17 cellular contexts compared by ENCODE assay signal in the genomic region with DNA sequence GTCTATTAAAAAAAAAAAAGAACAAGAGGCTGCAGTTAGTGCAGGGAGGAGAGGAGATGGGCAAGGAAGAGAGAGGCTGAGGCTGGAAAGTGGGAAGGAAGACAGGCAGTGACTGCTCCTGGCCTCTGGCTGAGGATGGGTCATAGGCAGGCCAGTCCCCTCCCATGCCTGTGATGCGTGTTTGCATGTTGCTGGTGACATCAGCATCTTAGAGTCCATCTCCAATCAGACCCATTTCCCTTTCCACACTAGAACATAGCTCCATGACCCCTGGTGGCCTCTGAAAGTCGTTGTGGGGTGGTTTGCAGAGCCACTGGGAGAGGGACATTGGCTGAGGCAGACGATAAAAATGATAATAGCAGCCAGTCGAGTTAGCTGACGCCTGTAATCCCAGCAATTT.
DNase-seq lines count a peak whose midpoint lies in the region; ATAC-seq and TF ChIP-seq lines count a peak whose summit lies in the region.
"Had no signal": no experiment of that assay in that cellular context is flagged by ENCODE, and none has a peak within 500 bp of the region (broad histone marks: within the 10 kb centered on the region; RNA-seq: fewer than 3 reads in every experiment).

No MANE protein-coding gene starts in this region.

- H3K9me3 ChIP-seq in IMR-90 (ENCODE audit: control insufficient read depth, insufficient read depth, low read length) = no peaks in the 10 kb centered on the region
- H3K9me3 ChIP-seq in endodermal cell (ENCODE audit: control insufficient read depth, low read length) = no peaks in the 10 kb centered on the region
- no peaks in the 10 kb centered on the region for H3K9me3 ChIP-seq in neural cell (ENCODE audit: low read length)
- no peaks in the 10 kb centered on the region for H3K9me3 ChIP-seq in lower lobe of right lung
- H3K9me3 ChIP-seq in CD8-positive, alpha-beta T cell (ENCODE audit: low read length) = no peaks in the 10 kb centered on the region

- TF ChIP-seq RAD21 in IMR-90 (IDR thresholded peaks at IDR 0.05; ENCODE audit: low read length) (no peak), neural cell (conservative IDR thresholded peaks at IDR 0.05) (no peak)

- H3K4me3 Mint-ChIP-seq in endodermal cell = no peak overlapping the region
- no peak overlapping the region for H3K4me3 Mint-ChIP-seq in CD8-positive, alpha-beta T cell
- H3K4me3 Mint-ChIP-seq: B cell; CD4-positive, CD25-positive, alpha-beta regulatory T cell; CD8-positive, alpha-beta memory T cell had no signal

- no peak overlapping the region for H2AK9ac ChIP-seq in IMR-90 (replicated peaks; ENCODE audit: low read depth, low read length, poor library complexity)

- H2AFZ ChIP-seq in IMR-90 (replicated peaks; ENCODE audit: low read length, poor library complexity) = peak overlapping the region; percentile 8
- H2AFZ ChIP-seq in neural cell (ENCODE audit: low read depth, low read length) = no peak overlapping the region
- H2AFZ ChIP-seq: GM23248 had no signal

- H3K9me2 ChIP-seq in neural cell (ENCODE audit: insufficient read depth, low read length) = no peaks in the 10 kb centered on the region

- no peak overlapping the region for H3K18ac ChIP-seq in IMR-90 (ENCODE audit: low read depth, low read length)

- DNase-seq in IMR-90 (no peak), endodermal cell (peak; percentile 56), lower lobe of right lung (no peak)
- DNase-seq in CD8-positive, alpha-beta T cell = no peak
- DNase-seq: CD4-positive, CD25-positive, alpha-beta regulatory T cell; CD8-positive, alpha-beta memory T cell; DMS53; DMS79 treated with DMSO at 0.1 percent for 48 hours; GF-D8; GM23248; H9 had no signal

- TF ChIP-seq EP300 in neural cell (conservative IDR thresholded peaks at IDR 0.05; ENCODE audit: poor library complexity, severe bottlenecking) = no peak

- BruUV-seq in IMR-90 (replicated peaks; lab: Mats Ljungman, UMichigan) = no TSS peak

- POLR2A ChIA-PET in IMR-90 (lab: Charles Lee; ENCODE audit: unreplicated experiment) = interaction anchor here (0.6 kb wide), 1 partner anchor 12 kb away, joined by 4 read pairs; no protein-coding TSS in a partner anchor
- POLR2A ChIA-PET in CD8-positive, alpha-beta T cell (lab: Charles Lee) = no interaction called here

- in situ Hi-C loops in IMR-90 (cut with MboI; ENCODE audit: low sequenced_read_pairs) = no loop called here

- no peak overlapping the region for H2AK5ac ChIP-seq in IMR-90 (ENCODE audit: low read depth, low read length)

- H3K36me3 ChIP-seq in IMR-90 (ENCODE audit: control insufficient read depth, insufficient read depth, low read length) (no peaks in the 10 kb centered on the region), endodermal cell (ENCODE audit: control insufficient read depth, insufficient read depth, low read length) (no peaks in the 10 kb centered on the region), neural cell (ENCODE audit: insufficient read depth, low read length) (no peaks in the 10 kb centered on the region), lower lobe of right lung (no peaks in the 10 kb centered on the region)
- no peaks in the 10 kb centered on the region for H3K36me3 ChIP-seq in CD8-positive, alpha-beta T cell (ENCODE audit: insufficient read depth, low read length)
- H3K36me3 ChIP-seq: BLaER1 had no signal

- H2BK15ac ChIP-seq in IMR-90 (ENCODE audit: low read depth, low read length) = no peak overlapping the region

- H3K4me3 ChIP-seq in IMR-90 (ENCODE audit: insufficient read depth, low read depth, low read length) = no peak overlapping the region
- H3K4me3 ChIP-seq in endodermal cell (ENCODE audit: low read length) = no peak overlapping the region
- H3K4me3 ChIP-seq in neural cell (ENCODE audit: low read length) = no peak overlapping the region
- H3K4me3 ChIP-seq in lower lobe of right lung = no peak overlapping the region
- H3K4me3 ChIP-seq in CD8-positive, alpha-beta T cell (ENCODE audit: low read depth, low read length) = no peak overlapping the region
- H3K4me3 ChIP-seq: BLaER1, GM23248 had no signal

- H3F3A ChIP-seq in neural cell (ENCODE audit: insufficient read depth, low read length, poor library complexity, severe bottlenecking) = no peaks in the 10 kb centered on the region

- H3K9me3 Mint-ChIP-seq in endodermal cell = peaks cover 12% of the 10 kb centered on the region
- peaks cover 9% of the 10 kb centered on the region for H3K9me3 Mint-ChIP-seq in CD8-positive, alpha-beta T cell

- H3K27me3 ChIP-seq in IMR-90 (ENCODE audit: control insufficient read depth, insufficient read depth, low read length) (no peaks in the 10 kb centered on the region), endodermal cell (ENCODE audit: control insufficient read depth, insufficient read depth, low read length, poor library complexity, severe bottlenecking) (peaks cover 6% of the 10 kb centered on the region), neural cell (ENCODE audit: insufficient read depth, low read depth, low read length) (no peaks in the 10 kb centered on the region), lower lobe of right lung (ENCODE audit: low read depth) (peaks cover 9% of the 10 kb centered on the region)
- no peaks in the 10 kb centered on the region for H3K27me3 ChIP-seq in CD8-positive, alpha-beta T cell (ENCODE audit: insufficient read depth, low read length)
- H3K27me3 ChIP-seq: BLaER1 had no signal

- H3K56ac ChIP-seq in IMR-90 (ENCODE audit: extremely low read depth, insufficient read depth, low read length) = no peak overlapping the region

- CTCF ChIA-PET in IMR-90 (lab: Yijun Ruan, JAX) = no interaction called here
- CTCF ChIA-PET in CD8-positive, alpha-beta T cell (lab: Charles Lee) = no interaction called here

- H3K27me3 Mint-ChIP-seq in endodermal cell (ENCODE audit: insufficient read depth) = peaks cover 9% of the 10 kb centered on the region
- peaks cover 42% of the 10 kb centered on the region for H3K27me3 Mint-ChIP-seq in CD8-positive, alpha-beta T cell (ENCODE audit: low read depth)

- H4K20me1 ChIP-seq in IMR-90 (ENCODE audit: insufficient read depth, low read length) (no peaks in the 10 kb centered on the region), neural cell (ENCODE audit: insufficient read depth) (no peaks in the 10 kb centered on the region)
- H4K20me1 ChIP-seq: BLaER1 had no signal

- no peaks in the 10 kb centered on the region for H3K36me3 Mint-ChIP-seq in endodermal cell (ENCODE audit: low read depth)
- H3K36me3 Mint-ChIP-seq in CD8-positive, alpha-beta T cell = no peaks in the 10 kb centered on the region
- H3K36me3 Mint-ChIP-seq: CD8-positive, alpha-beta memory T cell had no signal

- H3K9ac ChIP-seq in IMR-90 (ENCODE audit: low read depth, low read length) (no peak overlapping the region), endodermal cell (ENCODE audit: extremely low read depth, low read length, poor library complexity, severe bottlenecking) (no peak overlapping the region), neural cell (ENCODE audit: low read length) (no peak overlapping the region)
- H3K9ac ChIP-seq: BLaER1, GM23248 had no signal

- no peak overlapping the region for H3K27ac ChIP-seq in IMR-90 (ENCODE audit: insufficient read depth, low read length)
- H3K27ac ChIP-seq in endodermal cell (ENCODE audit: low read depth, low read length) = no peak overlapping the region
- peak overlapping the region; percentile 28 for H3K27ac ChIP-seq in neural cell (ENCODE audit: low read length)
- H3K27ac ChIP-seq in lower lobe of right lung = no peak overlapping the region
- no peak overlapping the region for H3K27ac ChIP-seq in CD8-positive, alpha-beta T cell (ENCODE audit: low read depth, low read length)
- H3K27ac ChIP-seq: BLaER1, C4-2B, GM23248 had no signal

- intact Hi-C loops in IMR-90 (cut with micrococcal nuclease) (no loop called here), lower lobe of right lung (cut with DNase I) (no loop called here)
- intact Hi-C loops in CD8-positive, alpha-beta T cell (cut with DNase I, micrococcal nuclease) = no loop called here

- H3K4me1 Mint-ChIP-seq in endodermal cell = no peaks in the 10 kb centered on the region
- peaks cover 2% of the 10 kb centered on the region for H3K4me1 Mint-ChIP-seq in CD8-positive, alpha-beta T cell (ENCODE audit: low read depth)
- H3K4me1 Mint-ChIP-seq: B cell; CD4-positive, CD25-positive, alpha-beta regulatory T cell had no signal

- H3K4me1 ChIP-seq in IMR-90 (ENCODE audit: control insufficient read depth, insufficient read depth, low read length) = no peaks in the 10 kb centered on the region
- no peaks in the 10 kb centered on the region for H3K4me1 ChIP-seq in endodermal cell (ENCODE audit: control insufficient read depth, insufficient read depth, low read length)
- no peaks in the 10 kb centered on the region for H3K4me1 ChIP-seq in lower lobe of right lung
- H3K4me1 ChIP-seq in CD8-positive, alpha-beta T cell (ENCODE audit: insufficient read depth, low read length) = no peaks in the 10 kb centered on the region

- no peak for TF ChIP-seq POLR2A in IMR-90 (IDR thresholded peaks at IDR 0.05; ENCODE audit: low read depth, low read length)

- H3K4me2 ChIP-seq in IMR-90 (ENCODE audit: low read depth, low read length) = no peak overlapping the region
- no peak overlapping the region for H3K4me2 ChIP-seq in neural cell (ENCODE audit: low read length)
- H3K4me2 ChIP-seq: BLaER1 had no signal

- H4K8ac ChIP-seq in IMR-90 (ENCODE audit: low read depth in 2 of 2, low read length in 2 of 2) = no peak overlapping the region

- no peak for ATAC-seq in IMR-90 (ENCODE audit: low read depth)
- ATAC-seq in lower lobe of right lung = no peak
- no peak for ATAC-seq in HG02970 (IDR thresholded peaks at IDR 0.05; ENCODE audit: low FRiP score, unreplicated experiment)
- no peak for ATAC-seq in CD8-positive, alpha-beta T cell
- ATAC-seq: HCT116 had no signal

- no peak overlapping the region for H3K27ac Mint-ChIP-seq in endodermal cell
- H3K27ac Mint-ChIP-seq in CD8-positive, alpha-beta T cell = no peak overlapping the region
- H3K27ac Mint-ChIP-seq: B cell; CD4-positive, CD25-positive, alpha-beta regulatory T cell; CD8-positive, alpha-beta memory T cell; H9 had no signal

- TF ChIP-seq CTCF in IMR-90 (conservative IDR thresholded peaks at IDR 0.05; ENCODE audit: low read depth, low read length) (no peak), endodermal cell (conservative IDR thresholded peaks at IDR 0.05) (no peak), neural cell (IDR thresholded peaks at IDR 0.05; ENCODE audit: poor library complexity, severe bottlenecking) (no peak), lower lobe of right lung (IDR thresholded peaks at IDR 0.05) (no peak)
- TF ChIP-seq CTCF in CD8-positive, alpha-beta T cell (IDR thresholded peaks at IDR 0.05) = no peak

- H3K14ac ChIP-seq in IMR-90 (replicated peaks; ENCODE audit: low read depth, low read length) = no peak overlapping the region

- no peak overlapping the region for H2BK120ac ChIP-seq in IMR-90 (ENCODE audit: low read depth, low read length)

- H4K5ac ChIP-seq in IMR-90 (ENCODE audit: low read depth, low read length) = no peak overlapping the region

- no peak overlapping the region for H2BK5ac ChIP-seq in IMR-90 (ENCODE audit: low read depth, low read length, poor library complexity, severe bottlenecking)

- H2BK20ac ChIP-seq in IMR-90 (ENCODE audit: low read depth, low read length) = no peak overlapping the region

- H3K9me1 ChIP-seq in IMR-90 (ENCODE audit: insufficient read depth, low read length) = no peaks in the 10 kb centered on the region

- no CpG with 5 or more reads among the region's 5 CpGs for WGBS in IMR-90 (ENCODE audit: extremely low coverage in 2 of 2, insufficient read length in 1 of 2), 2 experiments
- WGBS in endodermal cell (ENCODE audit: insufficient coverage in 1 of 2, insufficient read length in 1 of 2), 2 experiments = 74 to 88% methylated on average over 4 to 5 of the region's 5 CpGs

- H4K91ac ChIP-seq in IMR-90 (ENCODE audit: insufficient read depth, low read depth, low read length) = no peak overlapping the region

- H3K4ac ChIP-seq in IMR-90 (ENCODE audit: low read depth, low read length) = no peak overlapping the region

- H3K79me2 ChIP-seq in neural cell (replicated peaks; ENCODE audit: insufficient read depth, low read length) = no peaks in the 10 kb centered on the region

- no peak overlapping the region for H3K23ac ChIP-seq in IMR-90 (ENCODE audit: low read depth, low read length)

- dilution Hi-C loops in IMR-90 (cut with HindIII; ENCODE audit: low sequenced_read_pairs, unreplicated experiment) = no loop called here

- H3K79me1 ChIP-seq in IMR-90 (ENCODE audit: low read depth in 1 of 2, low read length in 2 of 2) = no peaks in the 10 kb centered on the region
